13 cellular contexts compared by ENCODE assay signal in genomic region chr5:99348597-99348996, GRCh38.
DNase-seq lines count a peak whose midpoint lies in the region; ATAC-seq, FAIRE-seq and TF ChIP-seq lines count a peak whose summit lies in the region.
"Had no signal": no experiment of that assay in that cellular context is flagged by ENCODE, and none has a peak within 500 bp of the region (broad histone marks: within the 10 kb centered on the region; RNA-seq: fewer than 3 reads in every experiment).

No MANE protein-coding gene starts in this region.

- no peaks in the 10 kb centered on the region for H3K4me1 ChIP-seq in BE2C
- H3K4me1 ChIP-seq: BLaER1, Caco-2 had no signal

- FAIRE-seq in A204.1 (lab: Jason Lieb, UNC): peak; percentile 41
- FAIRE-seq: H54 had no signal

- H3K4me3 Mint-ChIP-seq in activated T-cell treated with anti-CD3 and anti-CD28 coated beads, Interleukin-2, amount 50 U/mL, for 72 hours: no peak overlapping the region
- H3K4me3 Mint-ChIP-seq: CD8-positive, alpha-beta memory T cell had no signal

- H3K9me3 ChIP-seq in BE2C: no peaks in the 10 kb centered on the region
- H3K9me3 ChIP-seq: Caco-2 had no signal

- no peaks in the 10 kb centered on the region for H3K4me1 Mint-ChIP-seq in activated T-cell treated with anti-CD3 and anti-CD28 coated beads, Interleukin-2, amount 50 U/mL, for 72 hours (ENCODE audit: low read depth)
- H3K4me1 Mint-ChIP-seq: CD8-positive, alpha-beta memory T cell had no signal

- no peak overlapping the region for H3K27ac Mint-ChIP-seq in activated T-cell treated with anti-CD3 and anti-CD28 coated beads, Interleukin-2, amount 50 U/mL, for 72 hours
- H3K27ac Mint-ChIP-seq: CD8-positive, alpha-beta memory T cell had no signal

- no peak for TF ChIP-seq CTCF in BE2C (IDR thresholded peaks at IDR 0.05; ENCODE audit: low read depth, low read length)

- peaks cover 1 to 4% of the 10 kb centered on the region in 2 donors for H3K9me3 Mint-ChIP-seq in activated T-cell treated with anti-CD3 and anti-CD28 coated beads, Interleukin-2, amount 50 U/mL, for 72 hours

- ATAC-seq in HG03159 (IDR thresholded peaks at IDR 0.05; ENCODE audit: unreplicated experiment): no peak
- no peak for ATAC-seq in activated T-cell treated with anti-CD3 and anti-CD28 coated beads, Interleukin-2, amount 50 U/mL, for 72 hours (replicated peaks in 1 of 2)

- no peaks in the 10 kb centered on the region for H3K27me3 Mint-ChIP-seq in activated T-cell treated with anti-CD3 and anti-CD28 coated beads, Interleukin-2, amount 50 U/mL, for 72 hours (ENCODE audit: low read depth)
- H3K27me3 Mint-ChIP-seq: CD8-positive, alpha-beta memory T cell had no signal

- no peaks in the 10 kb centered on the region for H3K36me3 Mint-ChIP-seq in activated T-cell treated with anti-CD3 and anti-CD28 coated beads, Interleukin-2, amount 50 U/mL, for 72 hours (ENCODE audit: insufficient read depth in 2 of 2)
- H3K36me3 Mint-ChIP-seq: CD8-positive, alpha-beta memory T cell had no signal

- no peaks in the 10 kb centered on the region for H3K36me3 ChIP-seq in BE2C
- H3K36me3 ChIP-seq: BLaER1 had no signal

- H3K27me3 ChIP-seq in BE2C: no peaks in the 10 kb centered on the region
- H3K27me3 ChIP-seq: BLaER1 had no signal

- H3K4me3 ChIP-seq in BE2C (ENCODE audit: low read depth, low read length): peak overlapping the region; percentile 18
- H3K4me3 ChIP-seq: BLaER1, GM23248 had no signal

- DNase-seq in BE2C: no peak
- peak; percentile 21 for DNase-seq in OCI-M1 (lab: John Stamatoyannopoulos, UW)
- peak; percentile 34 for DNase-seq in left kidney (ENCODE audit: low read depth, low spot score)
- DNase-seq in activated T-cell treated with anti-CD3 and anti-CD28 coated beads, Interleukin-2, amount 50 U/mL, for 72 hours: no peak
- no peak for DNase-seq in activated effector memory CD4-positive, alpha-beta T cell treated with anti-CD3 and anti-CD28 coated beads, Interleukin-2, amount 50 U/mL, for 16 hours
- DNase-seq: Caco-2; CD8-positive, alpha-beta memory T cell; GM23248; Karpas-422 had no signal

Comparison
In these comparisons a context has a peak if more than half of its experiments do, and no peak if none do; other contexts are left out.
1. DNase-seq: peak in OCI-M1 (single experiment) and left kidney (single experiment); none in BE2C (single experiment), activated T-cell treated with anti-CD3 and anti-CD28 coated beads, Interleukin-2, amount 50 U/mL, for 72 hours (0 of 2) and activated effector memory CD4-positive, alpha-beta T cell treated with anti-CD3 and anti-CD28 coated beads, Interleukin-2, amount 50 U/mL, for 16 hours (single experiment).